1 cellular context compared by ENCODE assay signal in genomic region chr6:129709909-129710721, GRCh38.
TF ChIP-seq lines count a peak whose summit lies in the region.

TSS of gene ARHGAP18 (minus strand) at chr6:129710177. CDS start at chr6:129710136, 41 bp downstream.

TF ChIP-seq in HepG2, 621 proteins besides CTCF, POLR2A, EP300 and RAD21 (continued from another document and continues in another):
- TF ChIP-seq ATAD3A (CRISPR knock-in tag; IDR thresholded peaks at IDR 0.05) = no peak
- TF ChIP-seq PBX2 (CRISPR knock-in tag; IDR thresholded peaks at IDR 0.05) = 0 out of 2 replicates have a peak, but pooled peaks have one; percentile 42
- no peak for TF ChIP-seq HOXA7 (CRISPR knock-in tag; IDR thresholded peaks at IDR 0.05)
- no peak for TF ChIP-seq ZNF674 (CRISPR knock-in tag; IDR thresholded peaks at IDR 0.05; ENCODE audit: low read depth)
- TF ChIP-seq SUZ12 (IDR thresholded peaks at IDR 0.05; ENCODE audit: low read depth, low read length) = no peak
- peak; percentile 90; the same call in 1 of the 2 replicates for TF ChIP-seq NFKB2 (CRISPR knock-in tag; IDR thresholded peaks at IDR 0.05; ENCODE audit: borderline replicate concordance)
- TF ChIP-seq ZNF543 (CRISPR knock-in tag; IDR thresholded peaks at IDR 0.05) = peak; percentile 72; the same call in 1 of the 2 replicates
- TF ChIP-seq HOXD1 (CRISPR knock-in tag; IDR thresholded peaks at IDR 0.05) = no peak
- peak; percentile 51; the same call in 1 of the 2 replicates for TF ChIP-seq MLX (CRISPR knock-in tag; IDR thresholded peaks at IDR 0.05)
- TF ChIP-seq MIER2 (CRISPR knock-in tag; IDR thresholded peaks at IDR 0.05) = peak; percentile 67; the same call in 1 of the 2 replicates
- TF ChIP-seq ZNF335 (CRISPR knock-in tag; IDR thresholded peaks at IDR 0.05) = peak; percentile 78
- TF ChIP-seq TFAP4 (IDR thresholded peaks at IDR 0.05; ENCODE audit: borderline replicate concordance, low read depth) = no peak
- peak; percentile 73; the same call in 1 of the 2 replicates for TF ChIP-seq ZNF788 (CRISPR knock-in tag; IDR thresholded peaks at IDR 0.05; ENCODE audit: borderline replicate concordance)
- TF ChIP-seq CREB1 (IDR thresholded peaks at IDR 0.05) = no peak
- no peak for TF ChIP-seq CREB1 (CRISPR knock-in tag; IDR thresholded peaks at IDR 0.05)
- TF ChIP-seq NFAT5 (CRISPR knock-in tag; IDR thresholded peaks at IDR 0.05) = no peak
- no peak for TF ChIP-seq MLLT10 (CRISPR knock-in tag; IDR thresholded peaks at IDR 0.05)
- no peak for TF ChIP-seq RELA (CRISPR knock-in tag; IDR thresholded peaks at IDR 0.05)
- no peak for TF ChIP-seq ZNF446 (CRISPR knock-in tag; IDR thresholded peaks at IDR 0.05)
- no peak for TF ChIP-seq MTF1 (CRISPR knock-in tag; IDR thresholded peaks at IDR 0.05)
- peak; percentile 24; the same call in 1 of the 2 replicates for TF ChIP-seq ARID2 (CRISPR knock-in tag; IDR thresholded peaks at IDR 0.05; ENCODE audit: borderline replicate concordance)
- TF ChIP-seq ZNF234 (CRISPR knock-in tag; conservative IDR thresholded peaks at IDR 0.05) = no peak
- no peak; the same call in 1 of the 2 replicates for TF ChIP-seq FOXO1 (CRISPR knock-in tag; IDR thresholded peaks at IDR 0.05)
- TF ChIP-seq TOPORS (CRISPR knock-in tag; IDR thresholded peaks at IDR 0.05) = 0 out of 2 replicates have a peak, but pooled peaks have one; percentile 10
- peak; percentile 41; the same call in 1 of the 2 replicates for TF ChIP-seq KLF11 (CRISPR knock-in tag; IDR thresholded peaks at IDR 0.05)
- TF ChIP-seq ZXDC (CRISPR knock-in tag; IDR thresholded peaks at IDR 0.05) = 0 out of 2 replicates have a peak, but pooled peaks have one; percentile 43
- peak; percentile 95 for TF ChIP-seq ZNF687 (CRISPR knock-in tag; IDR thresholded peaks at IDR 0.05)
- no peak for TF ChIP-seq ZBTB33 (CRISPR knock-in tag; IDR thresholded peaks at IDR 0.05)
- TF ChIP-seq ZMYM3 (CRISPR knock-in tag; IDR thresholded peaks at IDR 0.05) = peak; percentile 58
- TF ChIP-seq RCOR2 (CRISPR knock-in tag; IDR thresholded peaks at IDR 0.05) = no peak; the same call in 1 of the 2 replicates
- TF ChIP-seq TERF1 (CRISPR knock-in tag; IDR thresholded peaks at IDR 0.05) = no peak
- peak; percentile 39; the same call in 1 of the 2 replicates for TF ChIP-seq TCF7 (IDR thresholded peaks at IDR 0.05; ENCODE audit: low read depth)
- no peak for TF ChIP-seq HNRNPH1 (optimal IDR thresholded peaks at IDR 0.05; ENCODE audit: low read depth, low read length)
- no peak for TF ChIP-seq NFIB (CRISPR knock-in tag; IDR thresholded peaks at IDR 0.05; ENCODE audit: borderline replicate concordance)
- TF ChIP-seq DPF2 (CRISPR knock-in tag; IDR thresholded peaks at IDR 0.05; ENCODE audit: borderline replicate concordance, low read depth) = 0 out of 2 replicates have a peak, but pooled peaks have one; percentile 58
- no peak; the same call in none of the 2 replicates for TF ChIP-seq PAXIP1 (CRISPR knock-in tag; conservative IDR thresholded peaks at IDR 0.05)
- TF ChIP-seq ZNF34 (CRISPR knock-in tag; IDR thresholded peaks at IDR 0.05; ENCODE audit: borderline replicate concordance) = peak; percentile 93; the same call in 1 of the 2 replicates
- TF ChIP-seq ZIK1 (CRISPR knock-in tag; IDR thresholded peaks at IDR 0.05; ENCODE audit: borderline replicate concordance, low read depth) = peak; percentile 27; the same call in 1 of the 2 replicates
